In genomic region chr15:77778802-77779201, GRCh38 we compare ENCODE assay signal across 7 cellular contexts.
"Had no signal": no experiment of that assay in that cellular context is flagged by ENCODE, and none has a peak within 500 bp of the region (broad histone marks: within the 10 kb centered on the region; RNA-seq: fewer than 3 reads in every experiment).

No MANE protein-coding gene starts in this region.

- H2AFZ ChIP-seq: GM23248 had no signal

- H3K4me3 ChIP-seq: GM23248, HAP-1, K562 had no signal

- H3K36me3 ChIP-seq: HAP-1 had no signal

- H3K4me1 ChIP-seq: HAP-1 had no signal

- H3K27ac ChIP-seq: GM23248 had no signal

- DNase-seq: GM23248, GOT3, H7, IMR-90 had no signal

- ATAC-seq: HCT116, K562 had no signal
